ENCODE assay signal across 8 cellular contexts in the genomic region with DNA sequence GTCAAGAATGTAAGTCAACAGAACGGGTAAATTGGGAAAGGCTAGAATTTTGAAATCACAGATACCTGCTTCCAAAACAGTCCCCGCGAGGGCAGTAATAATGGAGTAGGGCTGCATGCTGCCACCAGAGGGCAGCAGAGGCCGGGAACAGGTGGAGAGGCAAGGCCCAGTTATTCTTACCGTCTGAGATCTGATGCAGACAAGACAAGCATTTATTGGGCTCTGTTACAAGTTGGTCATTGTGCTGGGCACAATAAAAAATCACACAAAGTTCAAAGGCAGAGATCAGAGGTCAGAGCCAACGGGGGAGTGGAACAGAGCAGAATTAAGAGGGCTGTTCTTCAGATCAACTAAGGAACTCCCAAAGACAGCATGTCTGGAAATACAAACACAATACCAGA. TPM values are rescaled to one million over a fixed set of nuclear protein-coding genes. Genes with fewer than 3 reads are reported as not detected.
DNase-seq lines count a peak whose midpoint lies in the region; ATAC-seq and TF ChIP-seq lines count a peak whose summit lies in the region.

No MANE protein-coding gene starts in this region.

- no peaks in the 10 kb centered on the region for H3K36me3 ChIP-seq in CD4-positive, alpha-beta memory T cell (ENCODE audit: insufficient read depth, low read length)
- no peaks in the 10 kb centered on the region for H3K36me3 ChIP-seq in endodermal cell (ENCODE audit: control insufficient read depth, insufficient read depth, low read length)

- no peak overlapping the region for H3K4me3 Mint-ChIP-seq in CD4-positive, alpha-beta memory T cell
- H3K4me3 Mint-ChIP-seq in endodermal cell = no peak overlapping the region

- 2 to 4% methylated on average over 4 to 6 of the region's 6 CpGs for WGBS in endodermal cell (ENCODE audit: insufficient coverage in 1 of 2, insufficient read length in 1 of 2), 2 experiments

- peak; percentile 98 for TF ChIP-seq CTCF in endodermal cell (conservative IDR thresholded peaks at IDR 0.05)

- H3K9me3 Mint-ChIP-seq in CD4-positive, alpha-beta memory T cell = no peaks in the 10 kb centered on the region
- H3K9me3 Mint-ChIP-seq in endodermal cell = no peaks in the 10 kb centered on the region

- H3K4me1 Mint-ChIP-seq in CD4-positive, alpha-beta memory T cell = peaks cover 4 to 6% (median 6%) of the 10 kb centered on the region in 4 donors
- no peaks in the 10 kb centered on the region for H3K4me1 Mint-ChIP-seq in endodermal cell

- H3K4me1 ChIP-seq in CD4-positive, alpha-beta memory T cell (ENCODE audit: insufficient read depth, low read length) = no peaks in the 10 kb centered on the region
- H3K4me1 ChIP-seq in endodermal cell (ENCODE audit: control insufficient read depth, insufficient read depth, low read length) = no peaks in the 10 kb centered on the region

- POLR2A ChIA-PET in CD4-positive, alpha-beta memory T cell (lab: Charles Lee; ENCODE audit: partially characterized antibody) = interaction anchor here (1.1 kb wide), 1 partner anchor 9 kb away, joined by 8 read pairs; a partner anchor contains a TSS

- peak; percentile 92 for ATAC-seq in GM19467 (IDR thresholded peaks at IDR 0.05; ENCODE audit: unreplicated experiment)

- H3K27me3 Mint-ChIP-seq in CD4-positive, alpha-beta memory T cell = no peaks in the 10 kb centered on the region
- H3K27me3 Mint-ChIP-seq in endodermal cell (ENCODE audit: insufficient read depth) = peaks cover 6% of the 10 kb centered on the region

- H3K4me3 ChIP-seq in CD4-positive, alpha-beta memory T cell (ENCODE audit: low read length in 2 of 2) = no peak overlapping the region
- no peak overlapping the region for H3K4me3 ChIP-seq in endodermal cell (ENCODE audit: low read length)

- H3K9ac ChIP-seq in endodermal cell (ENCODE audit: extremely low read depth, low read length, poor library complexity, severe bottlenecking) = no peak overlapping the region

- no peak overlapping the region for H3K27ac ChIP-seq in CD4-positive, alpha-beta memory T cell (ENCODE audit: low read depth, low read length)
- no peak overlapping the region for H3K27ac ChIP-seq in endodermal cell (ENCODE audit: low read depth, low read length)

- H3K36me3 Mint-ChIP-seq in CD4-positive, alpha-beta memory T cell = no peaks in the 10 kb centered on the region
- H3K36me3 Mint-ChIP-seq in endodermal cell (ENCODE audit: low read depth) = no peaks in the 10 kb centered on the region

- intact Hi-C loops in CD4-positive, alpha-beta memory T cell (cut with micrococcal nuclease) = loop anchor here (1.0 to 5.0 kb wide), 5 partner anchors 8 to 402 kb away; no protein-coding TSS in a partner anchor

- no peaks in the 10 kb centered on the region for H3K27me3 ChIP-seq in CD4-positive, alpha-beta memory T cell (ENCODE audit: insufficient read depth, low read length)
- no peaks in the 10 kb centered on the region for H3K27me3 ChIP-seq in endodermal cell (ENCODE audit: control insufficient read depth, insufficient read depth, low read length, poor library complexity, severe bottlenecking)

- peak; percentile 70 to 79 (median 78) for DNase-seq in CD4-positive, alpha-beta memory T cell
- DNase-seq in HS-5 (ENCODE audit: low read depth) (peak; percentile 70), NOMO-1 treated with dmso at 0.1 percent for 144 hours (lab: John Stamatoyannopoulos, UW; ENCODE audit: unreplicated experiment) (peak; percentile 80), endodermal cell (peak; percentile 93), middle frontal gyrus (ENCODE audit: extremely low spot score, low spot score) (peak; percentile 85)
- peak; percentile 34 for DNase-seq in activated CD8-positive, alpha-beta memory T cell treated with anti-CD3 and anti-CD28 coated beads, Interleukin-2, amount 50 U/mL, for 1 hour (ENCODE audit: extremely low read depth)
- peak; percentile 63 for DNase-seq in stimulated activated CD8-positive, alpha-beta memory T cell treated with anti-CD3 and anti-CD28 coated beads, Interleukin-4, amount 100 ng/mL, for 24 hours (ENCODE audit: low read depth)

- H3K9me3 ChIP-seq in CD4-positive, alpha-beta memory T cell (ENCODE audit: control insufficient read depth in 1 of 2, low read length in 2 of 2) = no peaks in the 10 kb centered on the region
- no peaks in the 10 kb centered on the region for H3K9me3 ChIP-seq in endodermal cell (ENCODE audit: control insufficient read depth, low read length)

- H3K27ac Mint-ChIP-seq in CD4-positive, alpha-beta memory T cell = peak overlapping the region in 5 of 7 donors; percentile 44 to 93 (median 58)
- H3K27ac Mint-ChIP-seq in endodermal cell = no peak overlapping the region

- CTCF ChIA-PET in CD4-positive, alpha-beta memory T cell (lab: Charles Lee; ENCODE audit: partially characterized antibody) = interaction anchor here (0.9 to 6.6 kb wide), 7 partner anchors 11 to 402 kb away, joined by 3 to 83 read pairs (median 4); a partner anchor contains a TSS

RNA-seq across cellular contexts. Expression of a gene that starts 8.8 kb away (rescaled TPM):
- total RNA-seq in CD4-positive, alpha-beta memory T cell = 10 to 100 TPM; 37.5 to 40.6 TPM
- polyA plus RNA-seq in CD4-positive, alpha-beta memory T cell = 10 to 100 TPM; 12.5 to 20.9 TPM
- 1 to 10 TPM in 1 of 2 donors, under 1 TPM in 1; 0.22 to 1.3 TPM for total RNA-seq in endodermal cell
- polyA plus RNA-seq in endodermal cell (2013, experiment 1 of 2) = 0.57 TPM
- polyA plus RNA-seq in endodermal cell (2013, experiment 2 of 2) = 0.62 TPM

RNA-seq across cellular contexts. Expression of a gene that starts 42.8 kb away (rescaled TPM):
- total RNA-seq in CD4-positive, alpha-beta memory T cell = 10 to 100 TPM; 59.2 to 64.7 TPM
- polyA plus RNA-seq in CD4-positive, alpha-beta memory T cell = 10 to 100 TPM; 12.3 to 20.6 TPM
- total RNA-seq in endodermal cell = 10 to 100 TPM; 81.7 to 97.7 TPM
- polyA plus RNA-seq in endodermal cell (2013, experiment 1 of 2) = 32.2 TPM
- polyA plus RNA-seq in endodermal cell (2013, experiment 2 of 2) = 33.5 TPM

Comparison
In these comparisons a context has a peak if more than half of its experiments do, and no peak if none do; other contexts are left out.
1. DNase-seq: peak in every context shown above with its lines; median percentile 93 in endodermal cell; 85 in middle frontal gyrus; 80 in NOMO-1 treated with dmso at 0.1 percent for 144 hours; 78 in CD4-positive, alpha-beta memory T cell; 70 in HS-5; 63 in stimulated activated CD8-positive, alpha-beta memory T cell treated with anti-CD3 and anti-CD28 coated beads, Interleukin-4, amount 100 ng/mL, for 24 hours; 34 in activated CD8-positive, alpha-beta memory T cell treated with anti-CD3 and anti-CD28 coated beads, Interleukin-2, amount 50 U/mL, for 1 hour.
2. RNA of a gene that starts 8.8 kb away (total RNA-seq): 37.5 to 40.6 TPM in CD4-positive, alpha-beta memory T cell; 0.22 to 1.3 TPM in endodermal cell; every median in the first group is over 10 times any median in the second.